2 cellular contexts compared by ENCODE assay signal in genomic region chr2:219651656-219652055, GRCh38. TPM values are rescaled to one million over a fixed set of nuclear protein-coding genes. Genes with fewer than 3 reads are reported as not detected.
"Had no signal": no experiment of that assay in that cellular context is flagged by ENCODE, and none has a peak within 500 bp of the region (broad histone marks: within the 10 kb centered on the region; RNA-seq: fewer than 3 reads in every experiment).

No MANE protein-coding gene starts in this region.

RNA-seq across cellular contexts. Expression of gene SLC4A3, which starts 24.2 kb away (rescaled TPM):
- total RNA-seq: natural killer cell treated with Interleukin-12 subunit alpha and Interleukin-12 subunit beta and Interleukin-15 and Interleukin-18, amount 100 ng/mL, for 72 hours had no signal
- polyA plus RNA-seq: naive thymus-derived CD8-positive, alpha-beta T cell had no signal
